In the genomic region with DNA sequence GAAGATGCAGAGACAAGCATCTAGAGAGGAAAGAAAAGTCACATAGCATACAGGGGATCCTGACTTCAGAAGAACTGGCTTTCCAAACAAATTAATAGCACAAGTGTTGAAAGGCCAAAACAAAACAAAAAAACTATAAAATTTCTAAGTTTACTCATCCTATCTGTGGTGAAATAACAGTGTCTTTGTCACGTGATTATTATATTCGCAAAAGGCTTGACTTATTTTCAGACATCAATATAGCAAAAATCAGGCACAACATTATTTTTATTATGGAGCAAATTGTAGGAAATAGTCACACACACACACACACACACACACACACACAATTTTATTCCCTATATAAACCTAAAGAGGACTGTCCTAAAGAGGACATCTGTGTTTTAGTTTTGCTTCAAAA, we compare ENCODE assay signal across 33 cellular contexts.
"Had no signal": no experiment of that assay in that cellular context is flagged by ENCODE, and none has a peak within 500 bp of the region (broad histone marks: within the 10 kb centered on the region; RNA-seq: fewer than 3 reads in every experiment).

No MANE protein-coding gene starts in this region.

- H3K4me3 ChIP-seq: adrenal gland, body of pancreas, breast epithelium had no signal

- H3K4me1 ChIP-seq: adrenal gland, body of pancreas, breast epithelium had no signal

- H3K27ac ChIP-seq: adrenal gland, body of pancreas, brain microvascular endothelial cell, breast epithelium, VCaP had no signal

- H3K36me3 ChIP-seq: adrenal gland, brain microvascular endothelial cell, breast epithelium had no signal

- H3K27me3 ChIP-seq: adrenal gland, body of pancreas, brain microvascular endothelial cell, breast epithelium had no signal

- DNase-seq: activated B cell treated with CpG ODN at 0.5 μM for 24 hours; activated CD4-positive, alpha-beta memory T cell treated with anti-CD3 and anti-CD28 coated beads for 36 hours; activated CD4-positive, alpha-beta T cell treated with anti-CD3 and anti-CD28 coated beads for 48 hours; activated CD4-positive, alpha-beta T cell treated with anti-CD3 and anti-CD28 coated beads, Interleukin-2, amount 50 U/mL, for 1 hour; activated CD4-positive, alpha-beta T cell treated with anti-CD3 and anti-CD28 coated beads, Interleukin-2, amount 50 U/mL, for 4 hours; activated CD4-positive, CD25-positive, alpha-beta regulatory T cell treated with anti-CD3 and anti-CD28 coated beads, Interleukin-2, amount 50 U/mL, for 72 hours; activated CD8-positive, alpha-beta memory T cell treated with anti-CD3 and anti-CD28 coated beads, Interleukin-2, amount 50 U/mL, for 4 hours; activated CD8-positive, alpha-beta T cell treated with anti-CD3 and anti-CD28 coated beads for 36 hours; activated effector memory CD4-positive, alpha-beta T cell treated with anti-CD3 and anti-CD28 coated beads, Interleukin-2, amount 50 U/mL, for 16 hours; activated gamma-delta T cell treated with Interleukin-2 at 50 U/mL for 16 hours; activated naive CD4-positive, alpha-beta T cell; activated naive CD4-positive, alpha-beta T cell treated with anti-CD3 and anti-CD28 coated beads for 36 hours; activated naive CD4-positive, alpha-beta T cell treated with anti-CD3 and anti-CD28 coated beads, Interleukin-2, amount 50 U/mL, for 16 hours; activated naive CD8-positive, alpha-beta T cell treated with anti-CD3 and anti-CD28 coated beads for 36 hours; activated T-cell treated with anti-CD3 and anti-CD28 coated beads for 4 hours; activated T-cell treated with anti-CD3 and anti-CD28 coated beads, Interleukin-2, amount 50 U/mL, for 1 hour; activated T-cell treated with anti-CD3 and anti-CD28 coated beads, Interleukin-2, amount 50 U/mL, for 4 hours; activated T-cell treated with anti-CD3 and anti-CD28 coated beads, Interleukin-2, amount 50 U/mL, for 72 hours; adrenal gland; amniotic stem cell; aorta; body of pancreas; brain microvascular endothelial cell; central memory CD4-positive, alpha-beta T cell; T-helper 2 cell; T-helper 9 cell had no signal

- FAIRE-seq: astrocyte, colon, TTC549 had no signal

- H3K9me3 ChIP-seq: adrenal gland, body of pancreas, breast epithelium had no signal

- ATAC-seq: activated CD8-positive, alpha-beta T cell treated with anti-CD3 and anti-CD28 coated beads for 36 hours; activated naive CD4-positive, alpha-beta T cell treated with anti-CD3 and anti-CD28 coated beads, Interleukin-2, amount 50 U/mL, for 72 hours; activated T-cell treated with anti-CD3 and anti-CD28 coated beads, Interleukin-2, amount 50 U/mL, for 4 hours; activated T-cell treated with anti-CD3 and anti-CD28 coated beads, Interleukin-2, amount 50 U/mL, for 72 hours; activated T-helper 17 cell treated with anti-CD3 and anti-CD28 coated beads, Interleukin-2, amount 50 U/mL, for 72 hours; body of pancreas had no signal
